25 cellular contexts compared by ENCODE assay signal in the genomic region with DNA sequence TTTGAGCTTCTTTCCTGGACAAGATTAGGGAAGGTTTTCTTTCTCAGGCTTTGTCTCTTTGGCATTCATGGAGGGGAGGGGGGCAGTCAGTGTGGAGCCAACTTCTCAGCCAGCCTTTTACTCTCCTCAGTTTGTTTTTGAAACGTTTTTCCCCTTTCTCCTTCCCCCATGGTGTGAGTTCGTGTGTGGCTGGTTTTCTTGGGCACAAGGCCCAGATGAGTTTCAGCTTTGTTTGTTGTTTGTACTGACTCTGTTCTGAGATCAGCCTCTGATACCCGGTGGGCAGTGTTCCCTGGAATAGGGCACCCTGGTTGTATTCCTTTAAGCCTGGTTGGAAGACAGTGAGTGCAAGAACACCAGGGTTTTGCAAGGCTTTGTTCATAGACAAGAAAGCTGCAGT.
DNase-seq lines count a peak whose midpoint lies in the region; ATAC-seq and TF ChIP-seq lines count a peak whose summit lies in the region.
"Had no signal": no experiment of that assay in that cellular context is flagged by ENCODE, and none has a peak within 500 bp of the region (broad histone marks: within the 10 kb centered on the region; RNA-seq: fewer than 3 reads in every experiment).

No MANE protein-coding gene starts in this region.

- peaks cover 4% of the 10 kb centered on the region in 2 donors for H3K4me1 ChIP-seq in thyroid gland
- H3K4me1 ChIP-seq: ascending aorta, foreskin keratinocyte, sigmoid colon had no signal

- H3K27ac ChIP-seq in thyroid gland: no peak overlapping the region
- H3K27ac ChIP-seq: ascending aorta, coronary artery, foreskin keratinocyte, ovary, sigmoid colon, thoracic aorta had no signal

- no peaks in the 10 kb centered on the region for H3K27me3 ChIP-seq in thyroid gland
- H3K27me3 ChIP-seq: ascending aorta, foreskin keratinocyte, ovary, sigmoid colon had no signal

- peaks cover 10 to 37% of the 10 kb centered on the region in 2 donors for H3K27me3 Mint-ChIP-seq in natural killer cell treated with Interleukin-12 subunit alpha and Interleukin-12 subunit beta and Interleukin-15 and Interleukin-18, amount 100 ng/mL, for 72 hours
- H3K27me3 Mint-ChIP-seq: stimulated activated memory B cell treated with anti-CD40 and anti-IgM and Interleukin-4, amounts not matched to agents 10 μg/mL and 1 μg/mL and 100 μg/mL, for 72 hours had no signal

- H3K4me1 Mint-ChIP-seq in natural killer cell treated with Interleukin-12 subunit alpha and Interleukin-12 subunit beta and Interleukin-15 and Interleukin-18, amount 100 ng/mL, for 72 hours (ENCODE audit: low read depth in 2 of 2): no peaks in the 10 kb centered on the region
- H3K4me1 Mint-ChIP-seq: stimulated activated memory B cell treated with anti-CD40 and anti-IgM and Interleukin-4, amounts not matched to agents 10 μg/mL and 1 μg/mL and 100 μg/mL, for 72 hours had no signal

- WGBS in thyroid gland, 2 donors: 5 to 8% methylated on average over 3 of the region's 3 CpGs

- intact Hi-C loops in thyroid gland (cut with DNase I): no loop called here

- H3K4me3 Mint-ChIP-seq in natural killer cell treated with Interleukin-12 subunit alpha and Interleukin-12 subunit beta and Interleukin-15 and Interleukin-18, amount 100 ng/mL, for 72 hours: no peak overlapping the region
- H3K4me3 Mint-ChIP-seq: CD8-positive, alpha-beta T cell; stimulated activated memory B cell treated with anti-CD40 and anti-IgM and Interleukin-4, amounts not matched to agents 10 μg/mL and 1 μg/mL and 100 μg/mL, for 72 hours had no signal

- no peak for ATAC-seq in natural killer cell treated with Interleukin-12 subunit alpha and Interleukin-12 subunit beta and Interleukin-15 and Interleukin-18, amount 100 ng/mL, for 72 hours
- ATAC-seq in HG03520 (IDR thresholded peaks at IDR 0.05; ENCODE audit: unreplicated experiment): no peak
- ATAC-seq: CD8-positive, alpha-beta T cell; foreskin keratinocyte; stimulated activated memory B cell treated with anti-CD40 and anti-IgM and Interleukin-4, amounts not matched to agents 10 μg/mL and 1 μg/mL and 100 μg/mL, for 72 hours had no signal

- no peaks in the 10 kb centered on the region for H3K9me3 ChIP-seq in thyroid gland
- H3K9me3 ChIP-seq: ascending aorta, ovary, SK-N-SH, thoracic aorta had no signal

- peak; percentile 85 for DNase-seq in LNCaP clone FGC (ENCODE audit: low read depth)
- DNase-seq in astrocyte of the spinal cord (ENCODE audit: low read depth, low spot score): peak; percentile 88
- peak; percentile 6 for DNase-seq in globus pallidus (ENCODE audit: low spot score)
- peak; percentile 60 to 75 for DNase-seq in thyroid gland
- DNase-seq in natural killer cell treated with Interleukin-12 subunit alpha and Interleukin-12 subunit beta and Interleukin-15 and Interleukin-18, amount 100 ng/mL, for 72 hours (ENCODE audit: low spot score): no peak
- no peak for DNase-seq in DMS79 (lab: John Stamatoyannopoulos, UW)
- DNase-seq: activated naive CD4-positive, alpha-beta T cell treated with anti-CD3 and anti-CD28 coated beads, Interleukin-2, amount 50 U/mL, for 16 hours; CD8-positive, alpha-beta T cell; DMS79 treated with DMSO at 0.1 percent for 48 hours; foreskin keratinocyte; HCEC 1CT; kidney; NCI-H1105 treated with DMSO at 0.1 percent for 48 hours; NCI-H510A; ovary; sigmoid colon; SK-N-SH; stimulated activated CD4-positive, alpha-beta T cell treated with anti-CD3 and anti-CD28 coated beads, Interleukin-1b, Interleukin-23, amount 100 ng/mL, for 48 hours; T-helper 9 cell had no signal

- TF ChIP-seq CTCF in LNCaP clone FGC (IDR thresholded peaks at IDR 0.05; ENCODE audit: control insufficient read depth, extremely low read depth, insufficient read depth) (no peak), astrocyte of the spinal cord (IDR thresholded peaks at IDR 0.05; ENCODE audit: low read depth, low read length) (no peak), thyroid gland (IDR thresholded peaks at IDR 0.05) (no peak)

- H3K27ac Mint-ChIP-seq in natural killer cell treated with Interleukin-12 subunit alpha and Interleukin-12 subunit beta and Interleukin-15 and Interleukin-18, amount 100 ng/mL, for 72 hours: no peak overlapping the region
- H3K27ac Mint-ChIP-seq: CD8-positive, alpha-beta T cell; stimulated activated memory B cell treated with anti-CD40 and anti-IgM and Interleukin-4, amounts not matched to agents 10 μg/mL and 1 μg/mL and 100 μg/mL, for 72 hours had no signal

- H3K36me3 ChIP-seq in thyroid gland: no peaks in the 10 kb centered on the region
- H3K36me3 ChIP-seq: ascending aorta, ovary, sigmoid colon, thoracic aorta had no signal

- in situ Hi-C loops in astrocyte of the spinal cord (cut with HindIII; ENCODE audit: low sequenced_read_pairs): no loop called here

- no peak for TF ChIP-seq POLR2A in thyroid gland (IDR thresholded peaks at IDR 0.05)

- H3K36me3 Mint-ChIP-seq in natural killer cell treated with Interleukin-12 subunit alpha and Interleukin-12 subunit beta and Interleukin-15 and Interleukin-18, amount 100 ng/mL, for 72 hours: peaks cover 6% of the 10 kb centered on the region
- H3K36me3 Mint-ChIP-seq: CD8-positive, alpha-beta T cell; stimulated activated memory B cell treated with anti-CD40 and anti-IgM and Interleukin-4, amounts not matched to agents 10 μg/mL and 1 μg/mL and 100 μg/mL, for 72 hours had no signal

- H3K4me3 ChIP-seq in LNCaP clone FGC (ENCODE audit: low read depth, low read length): no peak overlapping the region
- H3K4me3 ChIP-seq in astrocyte of the spinal cord (ENCODE audit: low read depth, low read length): no peak overlapping the region
- no peak overlapping the region for H3K4me3 ChIP-seq in thyroid gland (replicated peaks in 1 of 3)
- H3K4me3 ChIP-seq: ascending aorta, coronary artery, lung, ovary, sigmoid colon, thoracic aorta had no signal

- H3K9me3 Mint-ChIP-seq in natural killer cell treated with Interleukin-12 subunit alpha and Interleukin-12 subunit beta and Interleukin-15 and Interleukin-18, amount 100 ng/mL, for 72 hours: peaks cover 6% of the 10 kb centered on the region
- H3K9me3 Mint-ChIP-seq: CD8-positive, alpha-beta T cell had no signal

Comparison
In these comparisons a context has a peak if more than half of its experiments do, and no peak if none do; other contexts are left out.
1. DNase-seq: peak in LNCaP clone FGC (single experiment), astrocyte of the spinal cord (single experiment), globus pallidus (single experiment) and thyroid gland (2 of 2); none in natural killer cell treated with Interleukin-12 subunit alpha and Interleukin-12 subunit beta and Interleukin-15 and Interleukin-18, amount 100 ng/mL, for 72 hours (single experiment) and DMS79 (single experiment).